2 cellular contexts compared by ENCODE assay signal in the genomic region with DNA sequence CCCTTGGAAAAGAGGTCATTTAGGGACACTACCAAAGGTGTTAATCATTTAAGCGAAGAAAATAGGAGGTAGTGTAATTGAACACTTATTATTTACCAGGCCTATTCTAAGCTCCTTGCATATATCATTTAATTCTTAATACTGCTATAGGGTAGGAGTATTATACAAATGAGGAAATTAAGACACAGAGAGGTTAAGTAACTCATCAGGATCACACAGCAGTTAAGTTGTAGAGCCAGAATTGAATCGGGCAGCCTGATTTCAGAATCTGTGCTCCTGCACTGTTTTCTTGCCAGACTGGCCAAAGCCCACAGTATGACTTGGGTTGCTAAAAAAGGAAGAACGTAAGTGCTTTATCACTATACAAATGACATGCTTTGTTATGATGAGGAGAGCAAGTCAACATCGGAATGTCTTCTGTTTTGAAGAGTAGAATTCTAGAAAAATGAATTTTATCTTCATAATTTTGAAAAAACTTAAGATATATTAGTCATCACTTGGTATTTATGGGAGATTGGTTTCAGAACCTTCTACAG.
TF ChIP-seq lines count a peak whose summit lies in the region.

No MANE protein-coding gene starts in this region.

TF ChIP-seq in WTC11, 78 proteins besides CTCF, POLR2A, EP300 and RAD21 (continued from another document):
- TF ChIP-seq, protein P1, sequence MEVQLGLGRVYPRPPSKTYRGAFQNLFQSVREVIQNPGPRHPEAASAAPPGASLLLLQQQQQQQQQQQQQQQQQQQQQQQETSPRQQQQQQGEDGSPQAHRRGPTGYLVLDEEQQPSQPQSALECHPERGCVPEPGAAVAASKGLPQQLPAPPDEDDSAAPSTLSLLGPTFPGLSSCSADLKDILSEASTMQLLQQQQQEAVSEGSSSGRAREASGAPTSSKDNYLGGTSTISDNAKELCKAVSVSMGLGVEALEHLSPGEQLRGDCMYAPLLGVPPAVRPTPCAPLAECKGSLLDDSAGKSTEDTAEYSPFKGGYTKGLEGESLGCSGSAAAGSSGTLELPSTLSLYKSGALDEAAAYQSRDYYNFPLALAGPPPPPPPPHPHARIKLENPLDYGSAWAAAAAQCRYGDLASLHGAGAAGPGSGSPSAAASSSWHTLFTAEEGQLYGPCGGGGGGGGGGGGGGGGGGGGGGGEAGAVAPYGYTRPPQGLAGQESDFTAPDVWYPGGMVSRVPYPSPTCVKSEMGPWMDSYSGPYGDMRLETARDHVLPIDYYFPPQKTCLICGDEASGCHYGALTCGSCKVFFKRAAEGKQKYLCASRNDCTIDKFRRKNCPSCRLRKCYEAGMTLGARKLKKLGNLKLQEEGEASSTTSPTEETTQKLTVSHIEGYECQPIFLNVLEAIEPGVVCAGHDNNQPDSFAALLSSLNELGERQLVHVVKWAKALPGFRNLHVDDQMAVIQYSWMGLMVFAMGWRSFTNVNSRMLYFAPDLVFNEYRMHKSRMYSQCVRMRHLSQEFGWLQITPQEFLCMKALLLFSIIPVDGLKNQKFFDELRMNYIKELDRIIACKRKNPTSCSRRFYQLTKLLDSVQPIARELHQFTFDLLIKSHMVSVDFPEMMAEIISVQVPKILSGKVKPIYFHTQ (CRISPR knock-in tag; IDR thresholded peaks at IDR 0.05) = no peak
- TF ChIP-seq, protein P2, sequence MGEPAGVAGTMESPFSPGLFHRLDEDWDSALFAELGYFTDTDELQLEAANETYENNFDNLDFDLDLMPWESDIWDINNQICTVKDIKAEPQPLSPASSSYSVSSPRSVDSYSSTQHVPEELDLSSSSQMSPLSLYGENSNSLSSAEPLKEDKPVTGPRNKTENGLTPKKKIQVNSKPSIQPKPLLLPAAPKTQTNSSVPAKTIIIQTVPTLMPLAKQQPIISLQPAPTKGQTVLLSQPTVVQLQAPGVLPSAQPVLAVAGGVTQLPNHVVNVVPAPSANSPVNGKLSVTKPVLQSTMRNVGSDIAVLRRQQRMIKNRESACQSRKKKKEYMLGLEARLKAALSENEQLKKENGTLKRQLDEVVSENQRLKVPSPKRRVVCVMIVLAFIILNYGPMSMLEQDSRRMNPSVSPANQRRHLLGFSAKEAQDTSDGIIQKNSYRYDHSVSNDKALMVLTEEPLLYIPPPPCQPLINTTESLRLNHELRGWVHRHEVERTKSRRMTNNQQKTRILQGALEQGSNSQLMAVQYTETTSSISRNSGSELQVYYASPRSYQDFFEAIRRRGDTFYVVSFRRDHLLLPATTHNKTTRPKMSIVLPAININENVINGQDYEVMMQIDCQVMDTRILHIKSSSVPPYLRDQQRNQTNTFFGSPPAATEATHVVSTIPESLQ (CRISPR knock-in tag; IDR thresholded peaks at IDR 0.05) = no peak
- TF ChIP-seq FOXK1 (CRISPR knock-in tag; IDR thresholded peaks at IDR 0.05) (no peak), NR1H2 (CRISPR knock-in tag; IDR thresholded peaks at IDR 0.05) (no peak), ZNF219 (CRISPR knock-in tag; IDR thresholded peaks at IDR 0.05; ENCODE audit: borderline replicate concordance) (no peak), SOX15 (CRISPR knock-in tag; IDR thresholded peaks at IDR 0.05) (no peak), IRF2 (CRISPR knock-in tag; IDR thresholded peaks at IDR 0.05; ENCODE audit: borderline replicate concordance, low read depth) (no peak), ETV6 (CRISPR knock-in tag; IDR thresholded peaks at IDR 0.05) (no peak), ZNF232 (CRISPR knock-in tag; IDR thresholded peaks at IDR 0.05) (no peak), CBFB (CRISPR knock-in tag; IDR thresholded peaks at IDR 0.05; ENCODE audit: low read depth) (no peak)
- TF ChIP-seq, protein P3, sequence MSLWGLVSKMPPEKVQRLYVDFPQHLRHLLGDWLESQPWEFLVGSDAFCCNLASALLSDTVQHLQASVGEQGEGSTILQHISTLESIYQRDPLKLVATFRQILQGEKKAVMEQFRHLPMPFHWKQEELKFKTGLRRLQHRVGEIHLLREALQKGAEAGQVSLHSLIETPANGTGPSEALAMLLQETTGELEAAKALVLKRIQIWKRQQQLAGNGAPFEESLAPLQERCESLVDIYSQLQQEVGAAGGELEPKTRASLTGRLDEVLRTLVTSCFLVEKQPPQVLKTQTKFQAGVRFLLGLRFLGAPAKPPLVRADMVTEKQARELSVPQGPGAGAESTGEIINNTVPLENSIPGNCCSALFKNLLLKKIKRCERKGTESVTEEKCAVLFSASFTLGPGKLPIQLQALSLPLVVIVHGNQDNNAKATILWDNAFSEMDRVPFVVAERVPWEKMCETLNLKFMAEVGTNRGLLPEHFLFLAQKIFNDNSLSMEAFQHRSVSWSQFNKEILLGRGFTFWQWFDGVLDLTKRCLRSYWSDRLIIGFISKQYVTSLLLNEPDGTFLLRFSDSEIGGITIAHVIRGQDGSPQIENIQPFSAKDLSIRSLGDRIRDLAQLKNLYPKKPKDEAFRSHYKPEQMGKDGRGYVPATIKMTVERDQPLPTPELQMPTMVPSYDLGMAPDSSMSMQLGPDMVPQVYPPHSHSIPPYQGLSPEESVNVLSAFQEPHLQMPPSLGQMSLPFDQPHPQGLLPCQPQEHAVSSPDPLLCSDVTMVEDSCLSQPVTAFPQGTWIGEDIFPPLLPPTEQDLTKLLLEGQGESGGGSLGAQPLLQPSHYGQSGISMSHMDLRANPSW (CRISPR knock-in tag; conservative IDR thresholded peaks at IDR 0.05; ENCODE audit: low read depth) = no peak
- TF ChIP-seq, protein P4, sequence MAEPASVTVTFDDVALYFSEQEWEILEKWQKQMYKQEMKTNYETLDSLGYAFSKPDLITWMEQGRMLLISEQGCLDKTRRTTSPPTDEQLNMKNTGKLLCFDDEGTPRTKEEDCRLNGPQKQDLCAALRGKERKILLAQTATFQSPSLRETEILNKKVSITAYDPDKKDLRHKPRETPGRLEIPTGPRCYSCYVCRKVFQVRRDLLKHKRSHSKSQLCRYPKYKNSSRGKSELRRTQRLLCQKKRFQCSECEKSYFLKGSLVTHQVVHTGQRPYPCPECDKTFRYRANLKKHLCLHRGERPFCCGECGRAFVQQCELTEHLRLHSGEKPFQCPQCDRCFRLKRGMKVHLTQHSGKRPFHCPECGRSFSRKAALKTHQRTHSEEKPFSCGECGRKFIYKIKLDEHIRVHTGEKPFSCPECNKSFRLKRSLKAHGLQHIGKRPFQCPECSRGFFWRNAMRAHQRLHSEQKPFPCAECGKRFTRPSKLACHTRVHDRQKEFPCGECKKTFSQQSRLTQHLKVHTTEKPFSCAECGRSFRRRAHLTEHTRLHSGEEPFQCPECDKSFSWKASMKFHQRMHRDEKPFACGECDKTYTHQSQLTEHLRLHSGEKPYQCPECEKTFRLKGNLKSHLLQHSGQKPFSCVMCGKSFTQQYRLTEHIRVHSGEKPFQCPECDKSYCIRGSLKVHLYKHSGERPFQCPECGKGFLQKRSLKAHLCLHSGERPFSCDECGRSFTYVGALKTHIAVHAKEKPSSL (CRISPR knock-in tag; conservative IDR thresholded peaks at IDR 0.05) = no peak
- TF ChIP-seq, protein P5, sequence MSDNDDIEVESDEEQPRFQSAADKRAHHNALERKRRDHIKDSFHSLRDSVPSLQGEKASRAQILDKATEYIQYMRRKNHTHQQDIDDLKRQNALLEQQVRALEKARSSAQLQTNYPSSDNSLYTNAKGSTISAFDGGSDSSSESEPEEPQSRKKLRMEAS (CRISPR knock-in tag; IDR thresholded peaks at IDR 0.05) = no peak

TF ChIP-seq in H1, 55 proteins besides CTCF, POLR2A, EP300 and RAD21 (continued from another document):
- TF ChIP-seq, protein P6, sequence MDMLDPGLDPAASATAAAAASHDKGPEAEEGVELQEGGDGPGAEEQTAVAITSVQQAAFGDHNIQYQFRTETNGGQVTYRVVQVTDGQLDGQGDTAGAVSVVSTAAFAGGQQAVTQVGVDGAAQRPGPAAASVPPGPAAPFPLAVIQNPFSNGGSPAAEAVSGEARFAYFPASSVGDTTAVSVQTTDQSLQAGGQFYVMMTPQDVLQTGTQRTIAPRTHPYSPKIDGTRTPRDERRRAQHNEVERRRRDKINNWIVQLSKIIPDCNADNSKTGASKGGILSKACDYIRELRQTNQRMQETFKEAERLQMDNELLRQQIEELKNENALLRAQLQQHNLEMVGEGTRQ (IDR thresholded peaks at IDR 0.05; ENCODE audit: low read length) = no peak
- TF ChIP-seq, protein P7, sequence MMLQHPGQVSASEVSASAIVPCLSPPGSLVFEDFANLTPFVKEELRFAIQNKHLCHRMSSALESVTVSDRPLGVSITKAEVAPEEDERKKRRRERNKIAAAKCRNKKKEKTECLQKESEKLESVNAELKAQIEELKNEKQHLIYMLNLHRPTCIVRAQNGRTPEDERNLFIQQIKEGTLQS (IDR thresholded peaks at IDR 0.05; ENCODE audit: insufficient read depth, low read depth, low read length) = no peak
- TF ChIP-seq BCL11A (IDR thresholded peaks at IDR 0.05; ENCODE audit: low read depth in 2 of 2, low read length in 2 of 2) (no peak), CBX8 (IDR thresholded peaks at IDR 0.05; ENCODE audit: borderline replicate concordance, low read depth, low read length) (no peak), RFX5 (IDR thresholded peaks at IDR 0.05; ENCODE audit: borderline replicate concordance, low read depth, low read length) (no peak)
